8 cellular contexts compared by ENCODE assay signal in genomic region chr13:74325106-74325505, GRCh38.
A peak's percentile ranks its signal among the peaks of the same experiment; 100 is the strongest.
DNase-seq lines count a peak whose midpoint lies in the region; ATAC-seq, FAIRE-seq and TF ChIP-seq lines count a peak whose summit lies in the region.

No MANE protein-coding gene starts in this region.

- H3K4me3 ChIP-seq in cardiac fibroblast (replicated peaks in 1 of 2; ENCODE audit: low read depth in 2 of 2, low read length in 2 of 2) = no peak overlapping the region
- no peak overlapping the region for H3K4me3 ChIP-seq in kidney (ENCODE audit: low read length in 2 of 2)

- H3K9ac ChIP-seq in kidney (ENCODE audit: low read length in 2 of 2) = no peak overlapping the region

- peak; percentile 80 for DNase-seq in DMS79 treated with DMSO at 0.1 percent for 48 hours (lab: John Stamatoyannopoulos, UW)
- DNase-seq in NCI-H2029 treated with DMSO at 0.1 percent for 48 hours (lab: John Stamatoyannopoulos, UW) = peak; percentile 62
- DNase-seq in cardiac fibroblast (ENCODE audit: low read depth in 2 of 2) = peak; percentile 74 to 83
- no peak for DNase-seq in neural crest cell (ENCODE audit: low read depth, low spot score)
- no peak for DNase-seq in GM12891 (ENCODE audit: insufficient read length, low spot score)
- DNase-seq in kidney = no peak

- FAIRE-seq in GM12891 (lab: Jason Lieb, UNC) (no peak), kidney (lab: Jason Lieb, UNC) (no peak)

- H3K9me3 Mint-ChIP-seq in neural crest cell = peaks cover 4% of the 10 kb centered on the region

- no peak for TF ChIP-seq POLR2A in GM12891 (IDR thresholded peaks at IDR 0.05; ENCODE audit: low read depth, low read length)

- TF ChIP-seq CTCF in cardiac fibroblast (IDR thresholded peaks at IDR 0.05; ENCODE audit: low read depth, low read length) (no peak), neural crest cell (conservative IDR thresholded peaks at IDR 0.05) (no peak), kidney (IDR thresholded peaks at IDR 0.05; ENCODE audit: borderline replicate concordance, extremely low read depth, insufficient read depth) (no peak)

- ATAC-seq in HG03439 (IDR thresholded peaks at IDR 0.05; ENCODE audit: unreplicated experiment) (no peak), HG03571 (IDR thresholded peaks at IDR 0.05; ENCODE audit: unreplicated experiment) (no peak)

- no peaks in the 10 kb centered on the region for H3K36me3 ChIP-seq in kidney (ENCODE audit: control insufficient read depth in 1 of 2, insufficient read depth in 2 of 2, low read length in 2 of 2)

- no peaks in the 10 kb centered on the region for H3K9me3 ChIP-seq in kidney (ENCODE audit: control insufficient read depth in 1 of 2, low read length in 2 of 2)

- peaks cover 12% of the 10 kb centered on the region for H3K4me1 Mint-ChIP-seq in neural crest cell

- intact Hi-C loops in kidney (cut with DNase I) = no loop called here

- H3K4me1 ChIP-seq in kidney (ENCODE audit: control insufficient read depth in 1 of 2, insufficient read depth in 1 of 2, low read depth in 1 of 2, low read length in 2 of 2) = no peaks in the 10 kb centered on the region

- H3K27ac ChIP-seq in kidney (ENCODE audit: low read depth in 2 of 2, low read length in 2 of 2) = no peak overlapping the region

- peak overlapping the region; percentile 86 for H3K27ac Mint-ChIP-seq in neural crest cell (ENCODE audit: unreplicated experiment)

- peak overlapping the region; percentile 9 for H3K4me3 Mint-ChIP-seq in neural crest cell

- H3K27me3 Mint-ChIP-seq in neural crest cell (ENCODE audit: low read depth) = no peaks in the 10 kb centered on the region

- no peaks in the 10 kb centered on the region for H3K36me3 Mint-ChIP-seq in neural crest cell (ENCODE audit: low read depth)

TF ChIP-seq in GM12891, 5 proteins besides CTCF, POLR2A, EP300 and RAD21:
- TF ChIP-seq TAF1 (IDR thresholded peaks at IDR 0.05; ENCODE audit: low read depth, low read length) = no peak
- TF ChIP-seq SPI1 (IDR thresholded peaks at IDR 0.05; ENCODE audit: low read depth, low read length) = no peak
- TF ChIP-seq PAX5 (IDR thresholded peaks at IDR 0.05; ENCODE audit: insufficient read depth, low read length, severe bottlenecking) = no peak
- no peak for TF ChIP-seq POLR2AphosphoS5 (IDR thresholded peaks at IDR 0.05; ENCODE audit: low read depth, low read length)
- TF ChIP-seq POU2F2 (IDR thresholded peaks at IDR 0.05; ENCODE audit: low read depth, low read length) = no peak

Comparison
In these comparisons a context has a peak if more than half of its experiments do, and no peak if none do; other contexts are left out.
1. DNase-seq: peak in DMS79 treated with DMSO at 0.1 percent for 48 hours (single experiment), NCI-H2029 treated with DMSO at 0.1 percent for 48 hours (single experiment) and cardiac fibroblast (2 of 2); none in neural crest cell (single experiment), GM12891 (single experiment) and kidney (single experiment).